In genomic region chr1:115676498-115677171, GRCh38 we compare ENCODE assay signal across 14 cellular contexts. TPM values are rescaled to one million over a fixed set of nuclear protein-coding genes. Genes with fewer than 3 reads are reported as not detected.
DNase-seq lines count a peak whose midpoint lies in the region; ATAC-seq and TF ChIP-seq lines count a peak whose summit lies in the region.
"Had no signal": no experiment of that assay in that cellular context is flagged by ENCODE, and none has a peak within 500 bp of the region (broad histone marks: within the 10 kb centered on the region; RNA-seq: fewer than 3 reads in every experiment).

No MANE protein-coding gene starts in this region.

- peaks cover 24% of the 10 kb centered on the region for H3K36me3 Mint-ChIP-seq in type B pancreatic cell
- peaks cover 3% of the 10 kb centered on the region for H3K36me3 Mint-ChIP-seq in activated T-helper 2 cell treated with anti-CD3 and anti-CD28 coated beads, Interferon-gamma antibody, Interleukin-2, Interleukin-4, amounts not matched to agents 10 μg/mL and 5 μg/mL and 100 μg/mL, durations not matched to agents 14 hours and 24 hours and 36 hours (ENCODE audit: low read depth)

- H3K4me3 Mint-ChIP-seq in type B pancreatic cell = no peak overlapping the region
- no peak overlapping the region for H3K4me3 Mint-ChIP-seq in activated T-helper 2 cell treated with anti-CD3 and anti-CD28 coated beads, Interferon-gamma antibody, Interleukin-2, Interleukin-4, amounts not matched to agents 10 μg/mL and 5 μg/mL and 100 μg/mL, durations not matched to agents 14 hours and 24 hours and 36 hours (ENCODE audit: low read depth)
- H3K4me3 Mint-ChIP-seq: activated CD4-positive, alpha-beta T cell treated with anti-CD3 and anti-CD28 coated beads, Interleukin-2, amount 10 ng/mL, durations not matched to agents 24 days and 14 days had no signal

- ATAC-seq in SK-N-SH treated with all-trans-retinoic acid at 6 μM for 48 hours = peak; percentile 15; the same call in 1 of the 3 replicates
- no peak for ATAC-seq in HG03108 (IDR thresholded peaks at IDR 0.05; ENCODE audit: unreplicated experiment)
- ATAC-seq: left ventricle myocardium superior, right cardiac atrium had no signal

- H3K4me1 ChIP-seq in SK-N-SH (ENCODE audit: control insufficient read depth in 1 of 2, insufficient read depth in 2 of 2, low read depth in 1 of 2, low read length in 1 of 2) (peaks cover 7 to 8% of the 10 kb centered on the region in 2 experiments; a peak in 2 of 4 replicates), esophagus muscularis mucosa (peaks cover 48 to 77% (median 73%) of the 10 kb centered on the region in 4 donors)

- no peak for TF ChIP-seq RAD21 in SK-N-SH (IDR thresholded peaks at IDR 0.05; ENCODE audit: low read length)

- CTCF ChIA-PET in SK-N-SH (lab: Yijun Ruan, JAX) = interaction anchor here (1.3 kb wide), 1 partner anchor 68 kb away, joined by 4 read pairs; no protein-coding TSS in a partner anchor

- intact Hi-C loops in esophagus muscularis mucosa (cut with DNase I) = no loop called here
- intact Hi-C loops in activated T-helper 2 cell treated with anti-CD3 and anti-CD28 coated beads, Interferon-gamma antibody, Interleukin-2, Interleukin-4, amounts not matched to agents 10 μg/mL and 5 μg/mL and 100 μg/mL, durations not matched to agents 14 hours and 24 hours and 36 hours (cut with micrococcal nuclease) = no loop called here

- no peak for TF ChIP-seq EP300 in SK-N-SH (IDR thresholded peaks at IDR 0.05; ENCODE audit: borderline replicate concordance in 1 of 2, low read depth in 1 of 2, low read length in 1 of 2)
- no peak for TF ChIP-seq EP300 in esophagus muscularis mucosa (IDR thresholded peaks at IDR 0.05)

- 86% methylated on average over 5 of the region's 7 CpGs for WGBS in SK-N-SH (ENCODE audit: low lambda C conversion rate)
- 72% methylated on average over 7 of the region's 7 CpGs for WGBS in esophagus muscularis mucosa

- no peak for TF ChIP-seq POLR2A in esophagus muscularis mucosa (IDR thresholded peaks at IDR 0.05; ENCODE audit: low read depth)

- H3K4me1 Mint-ChIP-seq in type B pancreatic cell (ENCODE audit: unreplicated experiment) = peaks cover 18% of the 10 kb centered on the region
- peaks cover 5% of the 10 kb centered on the region for H3K4me1 Mint-ChIP-seq in activated T-helper 2 cell treated with anti-CD3 and anti-CD28 coated beads, Interferon-gamma antibody, Interleukin-2, Interleukin-4, amounts not matched to agents 10 μg/mL and 5 μg/mL and 100 μg/mL, durations not matched to agents 14 hours and 24 hours and 36 hours (ENCODE audit: low read depth)
- H3K4me1 Mint-ChIP-seq: activated CD4-positive, alpha-beta T cell treated with anti-CD3 and anti-CD28 coated beads, Interleukin-2, amount 10 ng/mL, durations not matched to agents 24 days and 14 days had no signal

- peaks cover 35% of the 10 kb centered on the region; the same call in 1 of the 2 replicates for H3K79me2 ChIP-seq in SK-N-SH (ENCODE audit: insufficient read depth)

- H3K4me2 ChIP-seq in SK-N-SH = no peak overlapping the region

- no peaks in the 10 kb centered on the region for H4K20me1 ChIP-seq in SK-N-SH (ENCODE audit: insufficient read depth)

- no peaks in the 10 kb centered on the region for H3K27me3 Mint-ChIP-seq in type B pancreatic cell
- peaks cover 2% of the 10 kb centered on the region for H3K27me3 Mint-ChIP-seq in activated T-helper 2 cell treated with anti-CD3 and anti-CD28 coated beads, Interferon-gamma antibody, Interleukin-2, Interleukin-4, amounts not matched to agents 10 μg/mL and 5 μg/mL and 100 μg/mL, durations not matched to agents 14 hours and 24 hours and 36 hours (ENCODE audit: low read depth)
- H3K27me3 Mint-ChIP-seq: activated CD4-positive, alpha-beta T cell treated with anti-CD3 and anti-CD28 coated beads, Interleukin-2, amount 10 ng/mL, durations not matched to agents 24 days and 14 days had no signal

- H3K36me3 ChIP-seq in SK-N-SH (replicated peaks in 1 of 2; ENCODE audit: control insufficient read depth in 1 of 2, insufficient read depth in 2 of 2, low read length in 1 of 2) = no peaks in the 10 kb centered on the region
- peaks cover 98% of the 10 kb centered on the region for H3K36me3 ChIP-seq in KOPT-K1 (ENCODE audit: insufficient read depth, low read length)
- peaks cover 0 to under 1% (median 0%) of the 10 kb centered on the region in 4 donors for H3K36me3 ChIP-seq in esophagus muscularis mucosa
- H3K36me3 ChIP-seq: uterus had no signal

- no peak overlapping the region for H3K4me3 ChIP-seq in SK-N-SH (ENCODE audit: low read depth in 2 of 2, low read length in 1 of 2)
- no peak overlapping the region for H3K4me3 ChIP-seq in esophagus muscularis mucosa
- H3K4me3 ChIP-seq: uterus had no signal

- POLR2A ChIA-PET in SK-N-SH (lab: Yijun Ruan, JAX) = no interaction called here

- no peaks in the 10 kb centered on the region for H3K27me3 ChIP-seq in SK-N-SH (ENCODE audit: insufficient read depth)
- H3K27me3 ChIP-seq in esophagus muscularis mucosa = no peaks in the 10 kb centered on the region
- H3K27me3 ChIP-seq: uterus had no signal

- H3K9me2 ChIP-seq in SK-N-SH = no peaks in the 10 kb centered on the region

- H3F3A ChIP-seq in SK-N-SH (replicated peaks; ENCODE audit: insufficient read depth) = no peaks in the 10 kb centered on the region

- no peak overlapping the region for H3K9ac ChIP-seq in SK-N-SH

- H3K9me3 Mint-ChIP-seq in type B pancreatic cell = no peaks in the 10 kb centered on the region
- H3K9me3 Mint-ChIP-seq in activated T-helper 2 cell treated with anti-CD3 and anti-CD28 coated beads, Interferon-gamma antibody, Interleukin-2, Interleukin-4, amounts not matched to agents 10 μg/mL and 5 μg/mL and 100 μg/mL, durations not matched to agents 14 hours and 24 hours and 36 hours = no peaks in the 10 kb centered on the region
- H3K9me3 Mint-ChIP-seq: activated CD4-positive, alpha-beta T cell treated with anti-CD3 and anti-CD28 coated beads, Interleukin-2, amount 10 ng/mL, durations not matched to agents 24 days and 14 days had no signal

- TF ChIP-seq CTCF in SK-N-SH (IDR thresholded peaks at IDR 0.05) (no peak), esophagus muscularis mucosa (IDR thresholded peaks at IDR 0.05) (no peak), type B pancreatic cell (conservative IDR thresholded peaks at IDR 0.05) (no peak)

- no peak for DNase-seq in SK-N-SH
- no peak for DNase-seq in esophagus muscularis mucosa (ENCODE audit: extremely low spot score)
- DNase-seq in type B pancreatic cell (ENCODE audit: extremely low spot score, unreplicated experiment) = no peak
- no peak for DNase-seq in activated T-helper 2 cell treated with anti-CD3 and anti-CD28 coated beads, Interferon-gamma antibody, Interleukin-2, Interleukin-4, amounts not matched to agents 10 μg/mL and 5 μg/mL and 100 μg/mL, durations not matched to agents 14 hours and 24 hours and 36 hours (ENCODE audit: low spot score)
- no peak for DNase-seq in NCI-H1930 (lab: John Stamatoyannopoulos, UW)
- DNase-seq: activated CD4-positive, alpha-beta T cell treated with anti-CD3 and anti-CD28 coated beads, Interleukin-2, amount 10 ng/mL, durations not matched to agents 24 days and 14 days; activated naive CD4-positive, alpha-beta T cell; foreskin fibroblast; left ventricle myocardium superior; right cardiac atrium; uterus had no signal

- H2AFZ ChIP-seq in SK-N-SH (ENCODE audit: low read depth) = no peak overlapping the region

- H3K9me3 ChIP-seq in SK-N-SH = no peaks in the 10 kb centered on the region
- no peaks in the 10 kb centered on the region for H3K9me3 ChIP-seq in KOPT-K1 (ENCODE audit: insufficient read depth, low read length, poor library complexity, severe bottlenecking)
- H3K9me3 ChIP-seq in esophagus muscularis mucosa = no peaks in the 10 kb centered on the region
- H3K9me3 ChIP-seq: uterus had no signal

- H3K27ac ChIP-seq in SK-N-SH (ENCODE audit: low read depth in 2 of 2, low read length in 1 of 2) (no peak overlapping the region), KOPT-K1 (ENCODE audit: low read depth, low read length, poor library complexity, severe bottlenecking) (peak overlapping the region; percentile 30), esophagus muscularis mucosa (replicated peaks in 1 of 4) (peak overlapping the region in 3 of 4 donors; percentile 25 to 80 (median 79))

- H3K27ac Mint-ChIP-seq in type B pancreatic cell = peak overlapping the region; percentile 30
- H3K27ac Mint-ChIP-seq in activated T-helper 2 cell treated with anti-CD3 and anti-CD28 coated beads, Interferon-gamma antibody, Interleukin-2, Interleukin-4, amounts not matched to agents 10 μg/mL and 5 μg/mL and 100 μg/mL, durations not matched to agents 14 hours and 24 hours and 36 hours = no peak overlapping the region
- H3K27ac Mint-ChIP-seq: activated CD4-positive, alpha-beta T cell treated with anti-CD3 and anti-CD28 coated beads, Interleukin-2, amount 10 ng/mL, durations not matched to agents 24 days and 14 days had no signal

TF ChIP-seq in SK-N-SH treated with all-trans-retinoic acid at 6 μM for 48 hours, 23 proteins besides CTCF, POLR2A, EP300 and RAD21 (continues in another document):
- no peak for TF ChIP-seq GLIS3 (CRISPR knock-in tag; IDR thresholded peaks at IDR 0.05)
- no peak for TF ChIP-seq ZC3H10 (CRISPR knock-in tag; IDR thresholded peaks at IDR 0.05)
- TF ChIP-seq ZFP3 (CRISPR knock-in tag; IDR thresholded peaks at IDR 0.05) = no peak
- TF ChIP-seq TCF4 (CRISPR knock-in tag; IDR thresholded peaks at IDR 0.05; ENCODE audit: borderline replicate concordance) = no peak
- no peak for TF ChIP-seq OSR1 (CRISPR knock-in tag; IDR thresholded peaks at IDR 0.05)
- TF ChIP-seq ESRRG (CRISPR knock-in tag; IDR thresholded peaks at IDR 0.05) = no peak
- no peak for TF ChIP-seq CSDC2 (CRISPR knock-in tag; IDR thresholded peaks at IDR 0.05)
- no peak for TF ChIP-seq BACH2 (CRISPR knock-in tag; IDR thresholded peaks at IDR 0.05; ENCODE audit: borderline replicate concordance)

TF ChIP-seq in SK-N-SH, 30 proteins besides CTCF, POLR2A, EP300 and RAD21 (continues in another document):
- TF ChIP-seq RFX5 (IDR thresholded peaks at IDR 0.05; ENCODE audit: low read length) (no peak), GATA2 (CRISPR knock-in tag; IDR thresholded peaks at IDR 0.05) (no peak), POLR2AphosphoS5 (IDR thresholded peaks at IDR 0.05; ENCODE audit: low read depth, low read length) (no peak)

RNA-seq across cellular contexts. Expression of gene VANGL1, which starts 34.9 kb away (rescaled TPM):
- polyA plus RNA-seq in SK-N-SH (2012; rRNA removed) = 5.4 TPM in 2 replicates
- polyA plus RNA-seq in SK-N-SH (2012; cell fraction: cytosol; rRNA removed) = 5.6 and 6.6 TPM in 2 replicates
- 2.3 and 4.9 TPM in 2 replicates for polyA plus RNA-seq in SK-N-SH (2012; cell fraction: nucleus; rRNA removed)
- total RNA-seq in esophagus muscularis mucosa (10 to 100 TPM in 1 of 4 donors, 1 to 10 TPM in 3; 6.3 to 11.7 (median 8.1) TPM), type B pancreatic cell (ENCODE audit: low replicate concordance) (15.3 and 25.6 TPM in 2 replicates)
- 9.5 and 10.3 TPM in 2 replicates for total RNA-seq in activated T-helper 2 cell treated with anti-CD3 and anti-CD28 coated beads, Interferon-gamma antibody, Interleukin-2, Interleukin-4, amounts not matched to agents 10 μg/mL and 5 μg/mL and 100 μg/mL, durations not matched to agents 14 hours and 24 hours and 36 hours

Comparison
In these comparisons a context has a peak if more than half of its experiments do, and no peak if none do; other contexts are left out.
1. H3K27ac ChIP-seq: peak in KOPT-K1 (single experiment) and esophagus muscularis mucosa (3 of 4); none in SK-N-SH (0 of 2).